ENCODE assay signal across 7 cellular contexts in genomic region chr2:91477291-91477690, GRCh38.
DNase-seq lines count a peak whose midpoint lies in the region; TF ChIP-seq lines count a peak whose summit lies in the region.
"Not testable (repeated sequence)": the region's sequence is repeated elsewhere in the genome, so short reads cannot be mapped to it uniquely, and the experiment has no call there.

No MANE protein-coding gene starts in this region.

- 5 to 8% methylated on average over 50 to 51 of the region's 51 CpGs for WGBS in ectodermal cell, 2 experiments
- 22% methylated on average over 39 of the region's 51 CpGs for WGBS in mesenchymal stem cell
- 5% methylated on average over 50 of the region's 51 CpGs for WGBS in thymus

- not testable (repeated sequence) for H2BK12ac ChIP-seq in mesenchymal stem cell (ENCODE audit: low read length in 2 of 2)

- H3K4me1 ChIP-seq in ascending aorta, result peaks cover 0 to 14% of the 10 kb centered on the region in 2 donors
- H3K4me1 ChIP-seq in ectodermal cell (ENCODE audit: control insufficient read depth, insufficient read depth, low read length); mesenchymal stem cell (ENCODE audit: control insufficient read depth, insufficient read depth, low read depth, low read length); thymus (ENCODE audit: control insufficient read depth, insufficient read depth, low read length): not testable (repeated sequence)
- H3K4me1 ChIP-seq in left ventricle myocardium inferior, result peaks cover 18% of the 10 kb centered on the region

- H2AK5ac ChIP-seq in mesenchymal stem cell (ENCODE audit: low read length, severe bottlenecking), result not testable (repeated sequence)

- not testable (repeated sequence) for H3K9ac ChIP-seq in mesenchymal stem cell (ENCODE audit: low read length)

- H3K27ac ChIP-seq in HL-60 (replicated peaks); ascending aorta; ectodermal cell (ENCODE audit: insufficient read depth, low read depth, low read length, poor library complexity, severe bottlenecking); left ventricle myocardium inferior (replicated peaks); mesenchymal stem cell (ENCODE audit: low read length, poor library complexity, severe bottlenecking); thymus (ENCODE audit: low read depth): not testable (repeated sequence)

- DNase-seq in HL-60 (ENCODE audit: low read depth in 1 of 2, low spot score in 1 of 2); ascending aorta (ENCODE audit: low spot score in 2 of 2); left ventricle myocardium inferior; mesenchymal stem cell; retinal pigment epithelial cell (ENCODE audit: low read depth): not testable (repeated sequence)

- H4K91ac ChIP-seq in mesenchymal stem cell (ENCODE audit: low read length), result not testable (repeated sequence)

- H2AFZ ChIP-seq in mesenchymal stem cell (ENCODE audit: low read depth, low read length), result not testable (repeated sequence)

- not testable (repeated sequence) for H3K79me1 ChIP-seq in mesenchymal stem cell (replicated peaks; ENCODE audit: low read length, poor library complexity, severe bottlenecking)

- not testable (repeated sequence) for H3K23ac ChIP-seq in mesenchymal stem cell (ENCODE audit: low read length in 2 of 2)

- H3K9me3 ChIP-seq in ascending aorta; ectodermal cell (ENCODE audit: control insufficient read depth, low read length); left ventricle myocardium inferior (replicated peaks); mesenchymal stem cell (ENCODE audit: control insufficient read depth, low read length); thymus (ENCODE audit: control insufficient read depth): not testable (repeated sequence)

- H2BK5ac ChIP-seq in mesenchymal stem cell (ENCODE audit: low read depth, low read length, poor library complexity, severe bottlenecking), result not testable (repeated sequence)

- not testable (repeated sequence) for TF ChIP-seq CTCF in HL-60 (IDR thresholded peaks at IDR 0.05; ENCODE audit: insufficient read depth, low read length); ascending aorta (IDR thresholded peaks at IDR 0.05); left ventricle myocardium inferior (IDR thresholded peaks at IDR 0.05; ENCODE audit: borderline replicate concordance); retinal pigment epithelial cell (conservative IDR thresholded peaks at IDR 0.05; ENCODE audit: low read depth, low read length)

- H2BK15ac ChIP-seq in mesenchymal stem cell (ENCODE audit: low read depth, poor library complexity, severe bottlenecking), result not testable (repeated sequence)

- H3K4ac ChIP-seq in mesenchymal stem cell (ENCODE audit: low read depth in 1 of 2, low read length in 2 of 2), result not testable (repeated sequence)

- not testable (repeated sequence) for H3K18ac ChIP-seq in mesenchymal stem cell (ENCODE audit: low read depth in 1 of 2, low read length in 2 of 2)

- H4K8ac ChIP-seq in mesenchymal stem cell (ENCODE audit: low read length), result not testable (repeated sequence)

- H3K4me3 ChIP-seq in HL-60 (replicated peaks; ENCODE audit: insufficient read depth, low read length), result peak overlapping the region; percentile 48
- H3K4me3 ChIP-seq in ascending aorta, result peak overlapping the region; percentile 40 to 50
- H3K4me3 ChIP-seq in ectodermal cell (ENCODE audit: insufficient read depth, low read depth, low read length), result peak overlapping the region; percentile 38
- H3K4me3 ChIP-seq in left ventricle myocardium inferior, result peak overlapping the region; percentile 66
- H3K4me3 ChIP-seq in mesenchymal stem cell (ENCODE audit: insufficient read depth in 1 of 2, low read depth in 1 of 2, low read length in 2 of 2), result peak overlapping the region in 1 of 2 experiments; percentile 53
- H3K4me3 ChIP-seq in retinal pigment epithelial cell (ENCODE audit: low read length), result peak overlapping the region; percentile 49
- H3K4me3 ChIP-seq in thymus (ENCODE audit: low read length), result peak overlapping the region; percentile 39

- H2BK120ac ChIP-seq in mesenchymal stem cell (ENCODE audit: low read depth, low read length), result not testable (repeated sequence)

- intact Hi-C loops in ascending aorta (cut with DNase I); left ventricle myocardium inferior (cut with micrococcal nuclease): not testable (repeated sequence)

- not testable (repeated sequence) for H3K36me3 ChIP-seq in ascending aorta; ectodermal cell (ENCODE audit: control insufficient read depth, insufficient read depth, low read length); left ventricle myocardium inferior; mesenchymal stem cell (ENCODE audit: control insufficient read depth in 1 of 2, insufficient read depth in 2 of 2, low read depth in 1 of 2, low read length in 2 of 2); thymus (ENCODE audit: control insufficient read depth, insufficient read depth)

- H3K27me3 ChIP-seq in HL-60 (ENCODE audit: insufficient read depth, poor library complexity, severe bottlenecking), result peaks cover 13% of the 10 kb centered on the region
- peaks cover 15% of the 10 kb centered on the region for H3K27me3 ChIP-seq in ascending aorta
- peaks cover 39% of the 10 kb centered on the region for H3K27me3 ChIP-seq in ectodermal cell (ENCODE audit: control insufficient read depth, insufficient read depth, low read length, poor library complexity, severe bottlenecking)
- peaks cover 64% of the 10 kb centered on the region for H3K27me3 ChIP-seq in left ventricle myocardium inferior (ENCODE audit: low read depth)
- H3K27me3 ChIP-seq in mesenchymal stem cell (ENCODE audit: control insufficient read depth in 1 of 2, insufficient read depth in 1 of 2, low read length in 2 of 2), result peaks cover 0 to 13% of the 10 kb centered on the region in 2 experiments
- H3K27me3 ChIP-seq in thymus (ENCODE audit: control insufficient read depth, insufficient read depth), result peaks cover 15% of the 10 kb centered on the region

- H3K4me2 ChIP-seq in mesenchymal stem cell (ENCODE audit: low read length, poor library complexity, severe bottlenecking), result peak overlapping the region; percentile 55

- H3K14ac ChIP-seq in mesenchymal stem cell (ENCODE audit: low read length in 2 of 2), result not testable (repeated sequence)
